ENCODE assay signal across 29 cellular contexts in the genomic region with DNA sequence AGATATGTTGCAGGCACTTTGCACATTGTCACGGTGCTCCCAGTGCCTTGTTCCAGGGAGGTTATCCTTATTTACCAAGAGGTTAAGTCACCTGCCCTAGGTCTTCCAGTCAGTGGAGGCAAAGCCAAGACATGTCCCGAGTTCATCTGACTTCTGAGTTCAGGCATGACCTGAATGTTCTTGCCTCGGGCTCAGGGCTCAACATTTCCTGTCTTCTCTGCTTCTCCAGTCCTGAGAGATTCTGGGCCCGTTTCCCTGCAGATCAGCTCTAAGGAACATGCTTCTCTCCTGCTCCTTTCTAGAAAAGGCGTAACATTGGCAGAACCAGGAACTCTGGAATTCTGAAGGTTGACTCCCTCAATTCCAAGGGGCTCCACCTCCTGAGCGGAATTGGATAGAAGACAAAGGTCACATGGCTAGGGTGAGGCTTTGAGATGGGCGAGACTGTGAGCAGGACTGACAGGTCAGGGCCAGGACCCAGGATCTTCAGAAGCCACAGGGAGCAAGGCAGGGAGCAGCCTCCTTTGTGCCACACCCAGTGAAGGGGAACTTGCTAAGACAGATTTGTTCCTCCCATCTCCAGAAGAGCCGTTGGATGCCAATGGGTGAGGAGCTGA. TPM values are rescaled to one million over a fixed set of nuclear protein-coding genes. Genes with fewer than 3 reads are reported as not detected.
A peak's percentile ranks its signal among the peaks of the same experiment; 100 is the strongest.
DNase-seq lines count a peak whose midpoint lies in the region; ATAC-seq, FAIRE-seq and TF ChIP-seq lines count a peak whose summit lies in the region.
"Had no signal": no experiment of that assay in that cellular context is flagged by ENCODE, and none has a peak within 500 bp of the region (broad histone marks: within the 10 kb centered on the region; RNA-seq: fewer than 3 reads in every experiment).

No MANE protein-coding gene starts in this region.

- peaks cover 53% of the 10 kb centered on the region for H4K20me1 ChIP-seq in IMR-90 (ENCODE audit: insufficient read depth, low read length)

- WGBS in IMR-90 (ENCODE audit: extremely low coverage in 2 of 2, insufficient read length in 1 of 2), 2 experiments: 83% methylated on average over 5 of the region's 8 CpGs; no CpG with 5 or more reads in 1 of the 2 experiments
- 53 to 65% (median 57%) methylated on average over 8 of the region's 8 CpGs for WGBS in stomach, 5 donors
- no CpG with 5 or more reads among the region's 8 CpGs for WGBS in mesendoderm (ENCODE audit: extremely low coverage, insufficient coverage, low lambda C conversion rate)

- no peak overlapping the region for H3K56ac ChIP-seq in IMR-90 (ENCODE audit: extremely low read depth, insufficient read depth, low read length)
- no peak overlapping the region for H3K56ac ChIP-seq in mesendoderm (ENCODE audit: low read length)

- no peak for FAIRE-seq in bronchial epithelial cell (lab: Jason Lieb, UNC)
- FAIRE-seq: endometrium, H54 had no signal

- BruUV-seq in IMR-90 (replicated peaks; lab: Mats Ljungman, UMichigan): no TSS peak

- CTCF ChIA-PET in IMR-90 (lab: Yijun Ruan, JAX): no interaction called here

- ATAC-seq in IMR-90 (ENCODE audit: low read depth): no peak
- ATAC-seq in HG03045 (IDR thresholded peaks at IDR 0.05; ENCODE audit: unreplicated experiment): no peak
- ATAC-seq: right lobe of liver; stimulated activated naive CD8-positive, alpha-beta T cell treated with anti-CD3 and anti-CD28 coated beads, Interleukin-15, amount 100 ng/mL, for 72 hours; T-helper 17 cell had no signal

- H3K36me3 ChIP-seq in IMR-90 (ENCODE audit: control insufficient read depth, insufficient read depth, low read length) (peaks cover 82% of the 10 kb centered on the region), bronchial epithelial cell (ENCODE audit: control insufficient read depth, insufficient read depth, low read length) (no peaks in the 10 kb centered on the region), stomach (no peaks in the 10 kb centered on the region), mesendoderm (ENCODE audit: control insufficient read depth, insufficient read depth, low read length) (no peaks in the 10 kb centered on the region), H7 (replicated peaks; ENCODE audit: control insufficient read depth, insufficient read depth, low read length) (no peaks in the 10 kb centered on the region)
- H3K36me3 ChIP-seq: right lobe of liver had no signal

- H3K9me3 ChIP-seq in IMR-90 (ENCODE audit: control insufficient read depth, insufficient read depth, low read length) (no peaks in the 10 kb centered on the region), stomach (peaks cover 2 to 11% (median 7%) of the 10 kb centered on the region in 4 donors)
- H3K9me3 ChIP-seq: right lobe of liver, SK-N-SH had no signal

- H4K8ac ChIP-seq in IMR-90 (ENCODE audit: low read depth in 2 of 2, low read length in 2 of 2): peak overlapping the region; percentile 4 to 45; a peak in 1 of 4 replicates
- H4K8ac ChIP-seq in mesendoderm (ENCODE audit: low read depth, low read length): no peak overlapping the region

- no peak for TF ChIP-seq EP300 in stomach (IDR thresholded peaks at IDR 0.05)

- H2BK120ac ChIP-seq in IMR-90 (ENCODE audit: low read depth, low read length) (peak overlapping the region; percentile 58), mesendoderm (ENCODE audit: low read depth, low read length) (no peak overlapping the region)

- H3K27me3 ChIP-seq in IMR-90 (ENCODE audit: control insufficient read depth, insufficient read depth, low read length): no peaks in the 10 kb centered on the region
- H3K27me3 ChIP-seq in bronchial epithelial cell (ENCODE audit: control insufficient read depth, insufficient read depth, low read length): no peaks in the 10 kb centered on the region
- H3K27me3 ChIP-seq in stomach: no peaks in the 10 kb centered on the region
- H3K27me3 ChIP-seq in mesendoderm (ENCODE audit: insufficient read depth, low read length, poor library complexity): no peaks in the 10 kb centered on the region
- no peaks in the 10 kb centered on the region for H3K27me3 ChIP-seq in H7 (ENCODE audit: control insufficient read depth, insufficient read depth, low read length)
- H3K27me3 ChIP-seq: right lobe of liver had no signal

- H2BK15ac ChIP-seq in IMR-90 (ENCODE audit: low read depth, low read length) (no peak overlapping the region), mesendoderm (replicated peaks; ENCODE audit: low read depth) (no peak overlapping the region)

- H3K4me3 ChIP-seq in IMR-90 (ENCODE audit: insufficient read depth, low read depth, low read length) (no peak overlapping the region), bronchial epithelial cell (ENCODE audit: low read depth, low read length) (no peak overlapping the region), stomach (no peak overlapping the region), mesendoderm (ENCODE audit: low read length) (no peak overlapping the region), H7 (ENCODE audit: insufficient read depth, low read depth, low read length) (no peak overlapping the region)
- H3K4me3 ChIP-seq: right lobe of liver had no signal

- peak overlapping the region; percentile 1 for H2AK9ac ChIP-seq in IMR-90 (replicated peaks; ENCODE audit: low read depth, low read length, poor library complexity)

- no peak overlapping the region for H2AFZ ChIP-seq in IMR-90 (replicated peaks; ENCODE audit: low read length, poor library complexity)

- 0 out of 2 replicates have a peak overlapping the region, but pooled peaks have one; percentile 6 for H3K14ac ChIP-seq in IMR-90 (replicated peaks; ENCODE audit: low read depth, low read length)

- POLR2A ChIA-PET in IMR-90 (lab: Charles Lee; ENCODE audit: unreplicated experiment): no interaction called here

- H3K4me1 ChIP-seq in IMR-90 (ENCODE audit: control insufficient read depth, insufficient read depth, low read length) (peaks cover 29% of the 10 kb centered on the region), stomach (peaks cover 0 to 20% (median 14%) of the 10 kb centered on the region in 4 donors), mesendoderm (ENCODE audit: control insufficient read depth, low read depth, low read length) (no peaks in the 10 kb centered on the region)
- H3K4me1 ChIP-seq: right lobe of liver had no signal

- H3K79me2 ChIP-seq in mesendoderm (ENCODE audit: control insufficient read depth, insufficient read depth, low read length): no peaks in the 10 kb centered on the region

- H2BK20ac ChIP-seq in IMR-90 (ENCODE audit: low read depth, low read length): peak overlapping the region; percentile 14

- H3K79me1 ChIP-seq in IMR-90 (ENCODE audit: low read depth in 1 of 2, low read length in 2 of 2) (peaks cover 61 to 91% of the 10 kb centered on the region in 2 experiments), mesendoderm (ENCODE audit: low read length) (no peaks in the 10 kb centered on the region)

- no peak overlapping the region for H3K18ac ChIP-seq in IMR-90 (ENCODE audit: low read depth, low read length)
- no peak overlapping the region for H3K18ac ChIP-seq in mesendoderm (ENCODE audit: low read length)

- no peak for TF ChIP-seq RAD21 in IMR-90 (IDR thresholded peaks at IDR 0.05; ENCODE audit: low read length)

- H2AK5ac ChIP-seq in IMR-90 (ENCODE audit: low read depth, low read length) (peak overlapping the region; percentile 10; the same call in 1 of the 2 replicates), mesendoderm (ENCODE audit: low read length) (no peak overlapping the region)

- H3K4ac ChIP-seq in IMR-90 (ENCODE audit: low read depth, low read length): peak overlapping the region; percentile 69
- H3K4ac ChIP-seq in mesendoderm (ENCODE audit: low read depth, low read length): no peak overlapping the region

- no peak overlapping the region for H4K5ac ChIP-seq in IMR-90 (ENCODE audit: low read depth, low read length)
- no peak overlapping the region for H4K5ac ChIP-seq in mesendoderm (ENCODE audit: low read length)

- TF ChIP-seq POLR2A in IMR-90 (IDR thresholded peaks at IDR 0.05; ENCODE audit: low read depth, low read length) (no peak), stomach (IDR thresholded peaks at IDR 0.05) (no peak)

- H3K27ac ChIP-seq in IMR-90 (ENCODE audit: insufficient read depth, low read length): peak overlapping the region; percentile 15; the same call in 1 of the 2 replicates
- H3K27ac ChIP-seq in stomach: peak overlapping the region in 3 of 5 donors; percentile 37 to 58 (median 39)
- no peak overlapping the region for H3K27ac ChIP-seq in mesendoderm (ENCODE audit: low read depth, low read length)
- H3K27ac ChIP-seq: right lobe of liver had no signal

- H3K9ac ChIP-seq in IMR-90 (ENCODE audit: low read depth, low read length) (no peak overlapping the region), mesendoderm (ENCODE audit: low read length) (no peak overlapping the region)
- H3K9ac ChIP-seq: SK-N-SH had no signal

- DNase-seq in IMR-90 (no peak), bronchial epithelial cell (ENCODE audit: low read depth) (peak; percentile 77), iris pigment epithelial cell (ENCODE audit: low read depth) (peak; percentile 24), stomach (no peak), mesendoderm (no peak), NCI-H2029 (lab: John Stamatoyannopoulos, UW) (no peak), H7 (no peak)
- DNase-seq: activated CD4-positive, alpha-beta T cell treated with anti-CD3 and anti-CD28 coated beads for 48 hours; activated CD8-positive, alpha-beta memory T cell treated with anti-CD3 and anti-CD28 coated beads for 24 hours; activated effector memory CD4-positive, alpha-beta T cell treated with anti-CD3 and anti-CD28 coated beads, Interleukin-2, amount 50 U/mL, for 16 hours; activated naive CD8-positive, alpha-beta T cell treated with anti-CD3 and anti-CD28 coated beads for 36 hours; aorta; caudate nucleus; head of caudate nucleus; KG1; NCI-H1417 treated with DMSO at 0.1 percent for 48 hours; NCI-H2081 treated with DMSO at 0.1 percent for 48 hours; NCI-H748 treated with DMSO at 0.1 percent for 48 hours; right lobe of liver; RPMI8226; SK-N-SH; stimulated activated CD8-positive, alpha-beta memory T cell treated with anti-CD3 and anti-CD28 coated beads, Interleukin-4, amount 100 ng/mL, for 48 hours; stimulated activated naive CD8-positive, alpha-beta T cell treated with anti-CD3 and anti-CD28 coated beads, Interleukin-15, amount 100 ng/mL, for 72 hours; T-helper 17 cell had no signal

- H2BK5ac ChIP-seq in IMR-90 (ENCODE audit: low read depth, low read length, poor library complexity, severe bottlenecking) (peak overlapping the region; percentile 50), mesendoderm (ENCODE audit: low read length) (no peak overlapping the region)

- peak overlapping the region; percentile 64 for H4K91ac ChIP-seq in IMR-90 (ENCODE audit: insufficient read depth, low read depth, low read length)

- in situ Hi-C loops in IMR-90 (cut with MboI; ENCODE audit: low sequenced_read_pairs): no loop called here

- peak overlapping the region; percentile 41 for H3K23ac ChIP-seq in IMR-90 (ENCODE audit: low read depth, low read length)
- H3K23ac ChIP-seq in mesendoderm (ENCODE audit: low read length): no peak overlapping the region

- dilution Hi-C loops in IMR-90 (cut with HindIII; ENCODE audit: low sequenced_read_pairs, unreplicated experiment): no loop called here

- H3K9me1 ChIP-seq in IMR-90 (ENCODE audit: insufficient read depth, low read length): peaks cover 57% of the 10 kb centered on the region

- H3K4me2 ChIP-seq in IMR-90 (ENCODE audit: low read depth, low read length) (no peak overlapping the region), mesendoderm (ENCODE audit: low read length) (no peak overlapping the region)
- H3K4me2 ChIP-seq: SK-N-SH had no signal

- intact Hi-C loops in IMR-90 (cut with micrococcal nuclease) (no loop called here), stomach (cut with DNase I; ENCODE audit: low total_unique reads) (no loop called here)

- TF ChIP-seq CTCF in IMR-90 (conservative IDR thresholded peaks at IDR 0.05; ENCODE audit: low read depth, low read length) (no peak), bronchial epithelial cell (IDR thresholded peaks at IDR 0.05; ENCODE audit: insufficient read depth, low read length, severe bottlenecking) (no peak), stomach (IDR thresholded peaks at IDR 0.05) (no peak)

RNA-seq across cellular contexts. Expression of a gene that starts 19.9 kb away (rescaled TPM):
- total RNA-seq in IMR-90 (2012; rRNA removed) (60.5 and 73.1 TPM in 2 replicates), bronchial epithelial cell (3.2 and 6.5 TPM in 2 replicates), stomach (10 to 100 TPM in 1 of 5 donors, 1 to 10 TPM in 3, not detected in 1; 5.3 to 14.2 (median 6.2) TPM)
- polyA plus RNA-seq in IMR-90 (2012; rRNA removed) (52.1 and 60.9 TPM in 2 replicates), stomach (1 to 10 TPM; 3.5 to 6.1 (median 4.5) TPM)
- polyA plus RNA-seq in IMR-90 (2012; cell fraction: cytosol; rRNA removed): 32.4 and 87.1 TPM in 2 replicates
- polyA plus RNA-seq in IMR-90 (2012; cell fraction: nucleus; rRNA removed; ENCODE audit: low replicate concordance): 63.4 and 68.9 TPM in 2 replicates
- polyA plus RNA-seq in mesendoderm (2013, experiment 1 of 2): 3.1 TPM
- 3.3 TPM for polyA plus RNA-seq in mesendoderm (2013, experiment 2 of 2)
- total RNA-seq in H7 (2014; rRNA removed; shearing (Covaris generic)): 1.3 and 3.0 TPM in 2 replicates
- total RNA-seq: activated naive CD8-positive, alpha-beta T cell treated with anti-CD3 and anti-CD28 coated beads for 36 hours; G401; T-helper 17 cell had no signal
- polyA plus RNA-seq: aorta had no signal

RNA-seq across cellular contexts. Expression of a gene that starts 31.4 kb away (rescaled TPM):
- total RNA-seq in IMR-90 (2012; rRNA removed): 51.4 and 56.5 TPM in 2 replicates
- 130 and 142 TPM in 2 replicates for polyA plus RNA-seq in IMR-90 (2012; rRNA removed)
- 48.1 and 276 TPM in 2 replicates for polyA plus RNA-seq in IMR-90 (2012; cell fraction: cytosol; rRNA removed)
- 226 and 290 TPM in 2 replicates for polyA plus RNA-seq in IMR-90 (2012; cell fraction: nucleus; rRNA removed; ENCODE audit: low replicate concordance)
- total RNA-seq in bronchial epithelial cell: 1.0 and 1.1 TPM in 2 replicates
- total RNA-seq in stomach: 1 to 10 TPM in 1 of 5 donors, under 1 TPM in 1, not detected in 3; 0.92 to 4.2 TPM
- polyA plus RNA-seq in stomach: 1 to 10 TPM; 1.2 to 7.1 (median 4.2) TPM
- polyA plus RNA-seq in mesendoderm (2013, experiment 1 of 2): 0.56 TPM
- 0.53 TPM for polyA plus RNA-seq in mesendoderm (2013, experiment 2 of 2)
- 0.41 and 1.4 TPM in 2 replicates for total RNA-seq in H7 (2014; rRNA removed; shearing (Covaris generic))
- total RNA-seq: activated naive CD8-positive, alpha-beta T cell treated with anti-CD3 and anti-CD28 coated beads for 36 hours; G401; HT1080; T-helper 17 cell had no signal

Comparison
In these comparisons a context has a peak if more than half of its experiments do, and no peak if none do; other contexts are left out.
1. DNase-seq: peak in bronchial epithelial cell (single experiment) and iris pigment epithelial cell (single experiment); none in IMR-90 (single experiment), stomach (single experiment), mesendoderm (single experiment), NCI-H2029 (single experiment) and H7 (single experiment).
2. RNA of a gene that starts 31.4 kb away (total RNA-seq): 51.4 to 56.5 TPM in IMR-90; 0.41 to 1.4 TPM in H7, 1.0 to 1.1 TPM in bronchial epithelial cell and 0.92 to 4.2 TPM in stomach; every median in the first group is over 10 times any median in the second.